ENCODE assay signal across 14 cellular contexts in the genomic region with DNA sequence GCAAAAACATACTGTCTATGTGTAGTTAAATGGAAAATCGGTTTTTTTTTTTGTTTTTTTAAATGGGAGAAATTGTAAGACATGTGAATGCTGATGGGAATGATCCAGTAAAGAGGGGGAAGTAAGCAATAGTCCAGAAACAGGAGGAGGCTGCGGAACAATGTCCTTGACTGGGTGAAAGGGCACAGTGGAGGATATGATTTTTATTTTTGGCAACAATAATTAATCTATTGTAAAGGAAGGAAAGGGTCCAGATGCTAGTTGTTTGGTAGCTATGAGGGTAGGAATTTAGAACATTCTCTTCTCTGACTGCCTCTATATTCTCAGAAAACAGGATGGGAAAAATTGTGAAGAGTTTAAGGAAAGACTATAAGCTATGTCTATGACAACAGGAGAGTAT.
DNase-seq lines count a peak whose midpoint lies in the region; TF ChIP-seq lines count a peak whose summit lies in the region.
"Had no signal": no experiment of that assay in that cellular context is flagged by ENCODE, and none has a peak within 500 bp of the region (broad histone marks: within the 10 kb centered on the region; RNA-seq: fewer than 3 reads in every experiment).

No MANE protein-coding gene starts in this region.

- H3K9me3 ChIP-seq in OCI-LY3 (ENCODE audit: insufficient read depth, low read length), result no peaks in the 10 kb centered on the region
- no peaks in the 10 kb centered on the region for H3K9me3 ChIP-seq in sigmoid colon
- H3K9me3 ChIP-seq: A549 had no signal

- H3K27me3 ChIP-seq in OCI-LY3 (ENCODE audit: low read depth, low read length) (no peaks in the 10 kb centered on the region), brain microvascular endothelial cell (replicated peaks) (no peaks in the 10 kb centered on the region), dorsolateral prefrontal cortex (no peaks in the 10 kb centered on the region), sigmoid colon (no peaks in the 10 kb centered on the region)

- intact Hi-C loops in dorsolateral prefrontal cortex (cut with DNase I) (no loop called here), sigmoid colon (cut with DNase I) (no loop called here)

- no peak overlapping the region for H3K9ac ChIP-seq in OCI-LY3 (ENCODE audit: low read length)

- H3K4me2 ChIP-seq in OCI-LY3 (ENCODE audit: low read length), result peak overlapping the region; percentile 16; the same call in 1 of the 2 replicates
- H3K4me2 ChIP-seq: GM23338 had no signal

- TF ChIP-seq CTCF in OCI-LY3 (IDR thresholded peaks at IDR 0.05; ENCODE audit: low read depth, low read length) (no peak), brain microvascular endothelial cell (IDR thresholded peaks at IDR 0.05; ENCODE audit: low read depth, low read length, missing control alignments) (no peak), mesothelial cell of epicardium (IDR thresholded peaks at IDR 0.05; ENCODE audit: unreplicated experiment) (no peak), dorsolateral prefrontal cortex (IDR thresholded peaks at IDR 0.05 in 54 of 56, conservative IDR thresholded peaks at IDR 0.05 in 2 of 56; ENCODE audit: low read depth in 1 of 56, partially characterized antibody in 56 of 56) (no peak), sigmoid colon (IDR thresholded peaks at IDR 0.05) (no peak)

- peaks cover 18% of the 10 kb centered on the region for H3K4me1 ChIP-seq in OCI-LY3 (ENCODE audit: low read length)
- H3K4me1 ChIP-seq in sigmoid colon, result peaks cover 0 to 4% (median 0%) of the 10 kb centered on the region in 4 donors

- WGBS in sigmoid colon, 2 donors, result 63 to 75% methylated on average over 2 of the region's 2 CpGs

- H3K27ac Mint-ChIP-seq in mesothelial cell of epicardium, result peak overlapping the region; percentile 3
- H3K27ac Mint-ChIP-seq: CD4-positive, CD25-positive, alpha-beta regulatory T cell; GM23338 had no signal

- peaks cover 21% of the 10 kb centered on the region for H3K4me1 Mint-ChIP-seq in mesothelial cell of epicardium
- H3K4me1 Mint-ChIP-seq: CD4-positive, CD25-positive, alpha-beta regulatory T cell had no signal

- peaks cover 10% of the 10 kb centered on the region for H3K9me3 Mint-ChIP-seq in mesothelial cell of epicardium
- H3K9me3 Mint-ChIP-seq: GM23338 had no signal

- H3K27me3 Mint-ChIP-seq in mesothelial cell of epicardium (ENCODE audit: low read depth), result no peaks in the 10 kb centered on the region
- H3K27me3 Mint-ChIP-seq: CD4-positive, CD25-positive, alpha-beta regulatory T cell had no signal

- DNase-seq in brain microvascular endothelial cell, result no peak
- no peak for DNase-seq in mesothelial cell of epicardium (ENCODE audit: low spot score in 2 of 2, unreplicated experiment in 2 of 2)
- no peak for DNase-seq in NCI-H524 (lab: John Stamatoyannopoulos, UW)
- DNase-seq in dorsolateral prefrontal cortex, result no peak
- DNase-seq in epidermal melanocyte (ENCODE audit: insufficient read length, low spot score), result no peak
- DNase-seq in sigmoid colon, result no peak
- DNase-seq: CD4-positive, CD25-positive, alpha-beta regulatory T cell; DMS79 treated with DMSO at 0.1 percent for 48 hours; EL; H7 had no signal

- H3K79me2 ChIP-seq in OCI-LY3 (ENCODE audit: low read length), result no peaks in the 10 kb centered on the region

- no peak overlapping the region for H3K4me3 Mint-ChIP-seq in mesothelial cell of epicardium
- H3K4me3 Mint-ChIP-seq: CD4-positive, CD25-positive, alpha-beta regulatory T cell; GM23338 had no signal

- peaks cover 4% of the 10 kb centered on the region for H3K36me3 Mint-ChIP-seq in mesothelial cell of epicardium
- H3K36me3 Mint-ChIP-seq: CD4-positive, CD25-positive, alpha-beta regulatory T cell had no signal

- H2AFZ ChIP-seq in OCI-LY3 (ENCODE audit: low read depth, low read length), result no peak overlapping the region
- H2AFZ ChIP-seq: GM23338 had no signal

- H3K4me3 ChIP-seq in OCI-LY3 (ENCODE audit: low read length) (no peak overlapping the region), brain microvascular endothelial cell (ENCODE audit: low read depth, low read length) (no peak overlapping the region), dorsolateral prefrontal cortex (no peak overlapping the region), sigmoid colon (no peak overlapping the region)
- H3K4me3 ChIP-seq: A549, GM23338 had no signal

- in situ Hi-C loops in brain microvascular endothelial cell (cut with HindIII; ENCODE audit: low pct_ligation_motif_present, low sequenced_read_pairs), result no loop called here

- H4K20me1 ChIP-seq in OCI-LY3 (ENCODE audit: insufficient read depth, low read length), result no peaks in the 10 kb centered on the region

- no peak for TF ChIP-seq EP300 in sigmoid colon (IDR thresholded peaks at IDR 0.05)

- H3K27ac ChIP-seq in OCI-LY3 (ENCODE audit: low read length) (no peak overlapping the region), brain microvascular endothelial cell (peak overlapping the region; percentile 83), dorsolateral prefrontal cortex (no peak overlapping the region), sigmoid colon (no peak overlapping the region)
- H3K27ac ChIP-seq: A549, HL-60 had no signal

- no peak for TF ChIP-seq POLR2A in sigmoid colon (IDR thresholded peaks at IDR 0.05)

- H3K36me3 ChIP-seq in OCI-LY3 (replicated peaks; ENCODE audit: low read depth, low read length) (no peaks in the 10 kb centered on the region), brain microvascular endothelial cell (replicated peaks) (no peaks in the 10 kb centered on the region), sigmoid colon (no peaks in the 10 kb centered on the region)
